9 cellular contexts compared by ENCODE assay signal in genomic region chr6:43478008-43478372, GRCh38. TPM values are rescaled to one million over a fixed set of nuclear protein-coding genes. Genes with fewer than 3 reads are reported as not detected.
A peak's percentile ranks its signal among the peaks of the same experiment; 100 is the strongest.
DNase-seq lines count a peak whose midpoint lies in the region; ATAC-seq lines count a peak whose summit lies in the region.
"Had no signal": no experiment of that assay in that cellular context is flagged by ENCODE, and none has a peak within 500 bp of the region (broad histone marks: within the 10 kb centered on the region; RNA-seq: fewer than 3 reads in every experiment).

No MANE protein-coding gene starts in this region.

- H3K4me1 Mint-ChIP-seq in T-helper 1 cell treated with Interleukin-12 subunit alpha and Interleukin-12 subunit beta and Interleukin-4 antibody, amounts not matched to agents 30 μg/mL and 1 μg/mL, for 36 hours (ENCODE audit: low read depth), result peaks cover 44% of the 10 kb centered on the region
- H3K4me1 Mint-ChIP-seq in activated CD4-positive, alpha-beta memory T cell treated with anti-CD3 and anti-CD28 coated beads for 36 hours (ENCODE audit: low read depth), result peaks cover 48% of the 10 kb centered on the region

- peak overlapping the region; percentile 79 for H3K27ac ChIP-seq in subcutaneous abdominal adipose tissue (ENCODE audit: low read depth, low read length)

- no peaks in the 10 kb centered on the region for H3K9me3 Mint-ChIP-seq in T-helper 1 cell treated with Interleukin-12 subunit alpha and Interleukin-12 subunit beta and Interleukin-4 antibody, amounts not matched to agents 30 μg/mL and 1 μg/mL, for 36 hours
- no peaks in the 10 kb centered on the region for H3K9me3 Mint-ChIP-seq in activated CD4-positive, alpha-beta memory T cell treated with anti-CD3 and anti-CD28 coated beads for 36 hours

- H3K27me3 Mint-ChIP-seq in T-helper 1 cell treated with Interleukin-12 subunit alpha and Interleukin-12 subunit beta and Interleukin-4 antibody, amounts not matched to agents 30 μg/mL and 1 μg/mL, for 36 hours (ENCODE audit: low read depth), result no peaks in the 10 kb centered on the region
- H3K27me3 Mint-ChIP-seq in activated CD4-positive, alpha-beta memory T cell treated with anti-CD3 and anti-CD28 coated beads for 36 hours, result no peaks in the 10 kb centered on the region

- H3K4me1 ChIP-seq in iPS-15b (ENCODE audit: control insufficient read depth, insufficient read depth, low read length) (peaks cover 22% of the 10 kb centered on the region), subcutaneous abdominal adipose tissue (ENCODE audit: control insufficient read depth in 5 of 5, insufficient read depth in 5 of 5, low read length in 5 of 5) (peaks cover 5 to 18% (median 15%) of the 10 kb centered on the region in 5 donors)

- ATAC-seq in GM21390 (IDR thresholded peaks at IDR 0.05; ENCODE audit: unreplicated experiment), result no peak

- H3K36me3 ChIP-seq in iPS-15b (ENCODE audit: control insufficient read depth, insufficient read depth, low read length) (peaks cover 3% of the 10 kb centered on the region), subcutaneous abdominal adipose tissue (ENCODE audit: control insufficient read depth in 5 of 5, insufficient read depth in 5 of 5, low read length in 5 of 5) (peaks cover 0 to 4% (median 0%) of the 10 kb centered on the region in 5 donors)

- intact Hi-C loops in activated CD4-positive, alpha-beta memory T cell treated with anti-CD3 and anti-CD28 coated beads for 36 hours (cut with micrococcal nuclease), result loop anchor here (5.0 kb wide), 1 partner anchor 96 kb away; no protein-coding TSS in a partner anchor

- H3K27me3 ChIP-seq in iPS-15b (ENCODE audit: control insufficient read depth, insufficient read depth, low read length) (no peaks in the 10 kb centered on the region), subcutaneous abdominal adipose tissue (ENCODE audit: control insufficient read depth in 5 of 5, insufficient read depth in 4 of 5, low read length in 5 of 5) (no peaks in the 10 kb centered on the region)

- H3K36me3 Mint-ChIP-seq in T-helper 1 cell treated with Interleukin-12 subunit alpha and Interleukin-12 subunit beta and Interleukin-4 antibody, amounts not matched to agents 30 μg/mL and 1 μg/mL, for 36 hours (ENCODE audit: low read depth), result peaks cover 1% of the 10 kb centered on the region
- peaks cover 2% of the 10 kb centered on the region for H3K36me3 Mint-ChIP-seq in activated CD4-positive, alpha-beta memory T cell treated with anti-CD3 and anti-CD28 coated beads for 36 hours

- no peaks in the 10 kb centered on the region for H3K9me3 ChIP-seq in iPS-15b (ENCODE audit: control insufficient read depth, insufficient read depth, low read length)
- no peaks in the 10 kb centered on the region for H3K9me3 ChIP-seq in subcutaneous abdominal adipose tissue (ENCODE audit: control insufficient read depth in 5 of 5, low read length in 5 of 5)

- POLR2A ChIA-PET in activated CD4-positive, alpha-beta memory T cell treated with anti-CD3 and anti-CD28 coated beads for 36 hours (lab: Charles Lee), result interaction anchor here (0.6 to 1.1 kb wide), 8 partner anchors 9 to 486 kb away, joined by 3 to 5 read pairs (median 3); partner anchors contain the start of genes DLK2, GTPBP2 and MAD2L1BP

- CTCF ChIA-PET in activated CD4-positive, alpha-beta memory T cell treated with anti-CD3 and anti-CD28 coated beads for 36 hours (lab: Charles Lee), result interaction anchor here (1.2 to 2.2 kb wide), 3 partner anchors 18 to 249 kb away, joined by 3 to 7 read pairs (median 4); partner anchors contain the start of gene DNPH1

- H3K4me3 ChIP-seq in iPS-15b (ENCODE audit: low read depth, low read length) (peak overlapping the region; percentile 72), subcutaneous abdominal adipose tissue (ENCODE audit: low read depth in 1 of 5, low read length in 5 of 5) (peak overlapping the region; percentile 64 to 93 (median 77))

- in situ Hi-C loops in ACHN (cut with HindIII; ENCODE audit: low pct_ligation_motif_present, low pct_unique_long_range_greater_than_20kb, low sequenced_read_pairs), result no loop called here

- DNase-seq in T-helper 1 cell (no peak), ACHN (no peak), SKM-1 treated with dmso at 0.1 percent for 144 hours (lab: John Stamatoyannopoulos, UW; ENCODE audit: unreplicated experiment) (no peak)
- DNase-seq in activated CD4-positive, alpha-beta memory T cell treated with anti-CD3 and anti-CD28 coated beads for 36 hours, result peak; percentile 22

- H3K27ac Mint-ChIP-seq in T-helper 1 cell treated with Interleukin-12 subunit alpha and Interleukin-12 subunit beta and Interleukin-4 antibody, amounts not matched to agents 30 μg/mL and 1 μg/mL, for 36 hours, result peak overlapping the region; percentile 98
- peak overlapping the region; percentile 87 for H3K27ac Mint-ChIP-seq in activated CD4-positive, alpha-beta memory T cell treated with anti-CD3 and anti-CD28 coated beads for 36 hours

- peak overlapping the region; percentile 73 for H3K9ac ChIP-seq in iPS-15b (ENCODE audit: low read depth, low read length)
- H3K9ac ChIP-seq in subcutaneous abdominal adipose tissue (ENCODE audit: low read length in 5 of 5), result peak overlapping the region; percentile 65 to 97 (median 96)

- peak overlapping the region; percentile 96 for H3K4me3 Mint-ChIP-seq in T-helper 1 cell treated with Interleukin-12 subunit alpha and Interleukin-12 subunit beta and Interleukin-4 antibody, amounts not matched to agents 30 μg/mL and 1 μg/mL, for 36 hours
- H3K4me3 Mint-ChIP-seq in activated CD4-positive, alpha-beta memory T cell treated with anti-CD3 and anti-CD28 coated beads for 36 hours, result peak overlapping the region; percentile 92

RNA-seq across cellular contexts. Expression of gene TJAP1, which starts 0.6 kb away (rescaled TPM):
- total RNA-seq in activated CD4-positive, alpha-beta memory T cell treated with anti-CD3 and anti-CD28 coated beads for 36 hours, result 10 to 100 TPM; 30.5 to 36.2 TPM

RNA-seq across cellular contexts. Expression of gene DLK2, which starts 22.6 kb away (rescaled TPM):
- 1 to 10 TPM; 1.6 TPM for total RNA-seq in activated CD4-positive, alpha-beta memory T cell treated with anti-CD3 and anti-CD28 coated beads for 36 hours

RNA-seq across cellular contexts. Expression of gene LRRC73, which starts 32.2 kb away (rescaled TPM):
- under 1 TPM in 1 of 2 experiments, not detected in 1; 0.12 TPM for total RNA-seq in activated CD4-positive, alpha-beta memory T cell treated with anti-CD3 and anti-CD28 coated beads for 36 hours
- total RNA-seq: Daoy had no signal

RNA-seq across cellular contexts. Expression of gene YIPF3, which starts 38.7 kb away (rescaled TPM):
- total RNA-seq in activated CD4-positive, alpha-beta memory T cell treated with anti-CD3 and anti-CD28 coated beads for 36 hours, result 10 to 100 TPM; 38.3 to 39.3 TPM

RNA-seq across cellular contexts. Expression of gene POLR1C, which starts 38.9 kb away (rescaled TPM):
- total RNA-seq in activated CD4-positive, alpha-beta memory T cell treated with anti-CD3 and anti-CD28 coated beads for 36 hours, result 10 to 100 TPM; 46.8 to 49.5 TPM
